1 cellular context compared by ENCODE assay signal in the genomic region with DNA sequence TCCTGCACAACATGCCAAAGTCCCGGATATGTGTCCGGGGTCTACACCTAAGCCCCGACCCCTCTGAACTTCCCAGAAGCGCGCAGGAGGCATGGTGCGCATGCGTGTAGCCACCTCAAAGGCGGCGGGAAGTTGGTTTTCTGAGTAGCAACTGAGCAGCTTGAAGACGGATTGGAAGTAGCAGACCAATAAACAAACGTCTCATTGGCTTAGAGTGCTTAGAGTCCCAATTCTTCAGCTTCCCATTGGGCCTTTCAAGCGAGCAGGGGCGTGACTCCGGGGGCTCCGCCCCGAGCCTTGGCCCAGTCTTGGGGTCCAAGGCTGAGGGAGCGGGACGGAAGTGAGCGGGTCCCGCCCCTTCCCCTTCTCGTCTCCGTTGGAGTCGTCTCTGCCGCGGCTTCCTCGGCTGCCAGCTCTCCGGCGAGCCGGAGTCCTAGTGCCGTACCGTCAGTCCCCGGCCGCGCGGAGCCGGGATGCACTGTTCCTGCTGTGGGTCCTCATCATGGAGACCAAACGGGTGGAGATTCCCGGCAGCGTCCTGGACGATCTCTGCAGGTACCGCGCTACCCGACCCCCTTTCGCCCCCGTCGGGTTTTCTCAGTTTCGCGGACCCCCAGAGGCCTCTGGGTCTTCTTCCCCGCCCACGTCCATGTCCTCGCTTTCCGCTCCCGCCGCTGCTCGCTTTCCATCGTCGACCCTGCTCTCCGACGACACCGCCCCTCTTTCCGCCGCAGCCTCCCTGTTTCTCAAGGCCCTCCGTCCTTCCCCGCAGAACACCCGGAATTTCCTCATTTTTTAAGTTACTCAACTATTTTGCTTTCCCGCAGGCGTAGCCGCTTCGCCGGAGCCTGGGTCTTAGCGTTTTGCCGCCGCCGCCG.
TF ChIP-seq lines count a peak whose summit lies in the region.

A gene (plus strand): TSS at position 367 of the 878 bp plus-strand sequence. CDS start 136 bp downstream, at position 503.

TF ChIP-seq in WTC11, 78 proteins besides CTCF, POLR2A, EP300 and RAD21 (continued from another document):
- TF ChIP-seq, protein P1, sequence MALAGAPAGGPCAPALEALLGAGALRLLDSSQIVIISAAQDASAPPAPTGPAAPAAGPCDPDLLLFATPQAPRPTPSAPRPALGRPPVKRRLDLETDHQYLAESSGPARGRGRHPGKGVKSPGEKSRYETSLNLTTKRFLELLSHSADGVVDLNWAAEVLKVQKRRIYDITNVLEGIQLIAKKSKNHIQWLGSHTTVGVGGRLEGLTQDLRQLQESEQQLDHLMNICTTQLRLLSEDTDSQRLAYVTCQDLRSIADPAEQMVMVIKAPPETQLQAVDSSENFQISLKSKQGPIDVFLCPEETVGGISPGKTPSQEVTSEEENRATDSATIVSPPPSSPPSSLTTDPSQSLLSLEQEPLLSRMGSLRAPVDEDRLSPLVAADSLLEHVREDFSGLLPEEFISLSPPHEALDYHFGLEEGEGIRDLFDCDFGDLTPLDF (CRISPR knock-in tag; IDR thresholded peaks at IDR 0.05) = peak; percentile 84; the same call in 1 of the 2 replicates
- TF ChIP-seq, protein P2, sequence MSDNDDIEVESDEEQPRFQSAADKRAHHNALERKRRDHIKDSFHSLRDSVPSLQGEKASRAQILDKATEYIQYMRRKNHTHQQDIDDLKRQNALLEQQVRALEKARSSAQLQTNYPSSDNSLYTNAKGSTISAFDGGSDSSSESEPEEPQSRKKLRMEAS (CRISPR knock-in tag; IDR thresholded peaks at IDR 0.05) = peak; percentile 86
- TF ChIP-seq KAT7 (CRISPR knock-in tag; IDR thresholded peaks at IDR 0.05; ENCODE audit: borderline replicate concordance) (no peak), NR2C2 (CRISPR knock-in tag; IDR thresholded peaks at IDR 0.05) (0 out of 2 replicates have a peak, but pooled peaks have one; percentile 8), FOXK1 (CRISPR knock-in tag; IDR thresholded peaks at IDR 0.05) (peak; percentile 90), SP1 (CRISPR knock-in tag; conservative IDR thresholded peaks at IDR 0.05) (peak; percentile 86), MYBL2 (CRISPR knock-in tag; IDR thresholded peaks at IDR 0.05) (peak; percentile 75), CBFB (CRISPR knock-in tag; IDR thresholded peaks at IDR 0.05; ENCODE audit: low read depth) (no peak), ATF1 (CRISPR knock-in tag; IDR thresholded peaks at IDR 0.05) (0 out of 2 replicates have a peak, but pooled peaks have one; percentile 25), TCF7 (CRISPR knock-in tag; IDR thresholded peaks at IDR 0.05; ENCODE audit: low read depth) (no peak), ZNF263 (CRISPR knock-in tag; IDR thresholded peaks at IDR 0.05; ENCODE audit: low read depth) (no peak), ESRRA (CRISPR knock-in tag; IDR thresholded peaks at IDR 0.05; ENCODE audit: borderline replicate concordance) (no peak), NFYB (CRISPR knock-in tag; conservative IDR thresholded peaks at IDR 0.05; ENCODE audit: low read depth) (peak; percentile 84), FOXP1 (CRISPR knock-in tag; IDR thresholded peaks at IDR 0.05; ENCODE audit: borderline replicate concordance) (peak; percentile 12; the same call in 1 of the 2 replicates), SMAD4 (CRISPR knock-in tag; IDR thresholded peaks at IDR 0.05) (no peak), JAZF1 (CRISPR knock-in tag; IDR thresholded peaks at IDR 0.05) (no peak), SMAD3 (CRISPR knock-in tag; IDR thresholded peaks at IDR 0.05; ENCODE audit: borderline replicate concordance) (0 out of 2 replicates have a peak, but pooled peaks have one; percentile 13), ELF4 (CRISPR knock-in tag; IDR thresholded peaks at IDR 0.05; ENCODE audit: low read depth) (no peak), ZNF671 (CRISPR knock-in tag; IDR thresholded peaks at IDR 0.05) (no peak), ZNF232 (CRISPR knock-in tag; IDR thresholded peaks at IDR 0.05) (peak; percentile 85), ZNF416 (CRISPR knock-in tag; IDR thresholded peaks at IDR 0.05) (0 out of 2 replicates have a peak, but pooled peaks have one; percentile 19), EMX1 (CRISPR knock-in tag; IDR thresholded peaks at IDR 0.05) (no peak), FOXJ3 (CRISPR knock-in tag; IDR thresholded peaks at IDR 0.05; ENCODE audit: borderline replicate concordance) (no peak), MXD4 (CRISPR knock-in tag; IDR thresholded peaks at IDR 0.05; ENCODE audit: borderline replicate concordance) (no peak), ZNF219 (CRISPR knock-in tag; IDR thresholded peaks at IDR 0.05; ENCODE audit: borderline replicate concordance) (no peak)
- TF ChIP-seq, protein P3, sequence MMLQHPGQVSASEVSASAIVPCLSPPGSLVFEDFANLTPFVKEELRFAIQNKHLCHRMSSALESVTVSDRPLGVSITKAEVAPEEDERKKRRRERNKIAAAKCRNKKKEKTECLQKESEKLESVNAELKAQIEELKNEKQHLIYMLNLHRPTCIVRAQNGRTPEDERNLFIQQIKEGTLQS (CRISPR knock-in tag; conservative IDR thresholded peaks at IDR 0.05) = no peak
- TF ChIP-seq, protein P4, sequence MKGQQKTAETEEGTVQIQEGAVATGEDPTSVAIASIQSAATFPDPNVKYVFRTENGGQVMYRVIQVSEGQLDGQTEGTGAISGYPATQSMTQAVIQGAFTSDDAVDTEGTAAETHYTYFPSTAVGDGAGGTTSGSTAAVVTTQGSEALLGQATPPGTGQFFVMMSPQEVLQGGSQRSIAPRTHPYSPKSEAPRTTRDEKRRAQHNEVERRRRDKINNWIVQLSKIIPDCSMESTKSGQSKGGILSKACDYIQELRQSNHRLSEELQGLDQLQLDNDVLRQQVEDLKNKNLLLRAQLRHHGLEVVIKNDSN (CRISPR knock-in tag; IDR thresholded peaks at IDR 0.05) = no peak
- TF ChIP-seq, protein P5, sequence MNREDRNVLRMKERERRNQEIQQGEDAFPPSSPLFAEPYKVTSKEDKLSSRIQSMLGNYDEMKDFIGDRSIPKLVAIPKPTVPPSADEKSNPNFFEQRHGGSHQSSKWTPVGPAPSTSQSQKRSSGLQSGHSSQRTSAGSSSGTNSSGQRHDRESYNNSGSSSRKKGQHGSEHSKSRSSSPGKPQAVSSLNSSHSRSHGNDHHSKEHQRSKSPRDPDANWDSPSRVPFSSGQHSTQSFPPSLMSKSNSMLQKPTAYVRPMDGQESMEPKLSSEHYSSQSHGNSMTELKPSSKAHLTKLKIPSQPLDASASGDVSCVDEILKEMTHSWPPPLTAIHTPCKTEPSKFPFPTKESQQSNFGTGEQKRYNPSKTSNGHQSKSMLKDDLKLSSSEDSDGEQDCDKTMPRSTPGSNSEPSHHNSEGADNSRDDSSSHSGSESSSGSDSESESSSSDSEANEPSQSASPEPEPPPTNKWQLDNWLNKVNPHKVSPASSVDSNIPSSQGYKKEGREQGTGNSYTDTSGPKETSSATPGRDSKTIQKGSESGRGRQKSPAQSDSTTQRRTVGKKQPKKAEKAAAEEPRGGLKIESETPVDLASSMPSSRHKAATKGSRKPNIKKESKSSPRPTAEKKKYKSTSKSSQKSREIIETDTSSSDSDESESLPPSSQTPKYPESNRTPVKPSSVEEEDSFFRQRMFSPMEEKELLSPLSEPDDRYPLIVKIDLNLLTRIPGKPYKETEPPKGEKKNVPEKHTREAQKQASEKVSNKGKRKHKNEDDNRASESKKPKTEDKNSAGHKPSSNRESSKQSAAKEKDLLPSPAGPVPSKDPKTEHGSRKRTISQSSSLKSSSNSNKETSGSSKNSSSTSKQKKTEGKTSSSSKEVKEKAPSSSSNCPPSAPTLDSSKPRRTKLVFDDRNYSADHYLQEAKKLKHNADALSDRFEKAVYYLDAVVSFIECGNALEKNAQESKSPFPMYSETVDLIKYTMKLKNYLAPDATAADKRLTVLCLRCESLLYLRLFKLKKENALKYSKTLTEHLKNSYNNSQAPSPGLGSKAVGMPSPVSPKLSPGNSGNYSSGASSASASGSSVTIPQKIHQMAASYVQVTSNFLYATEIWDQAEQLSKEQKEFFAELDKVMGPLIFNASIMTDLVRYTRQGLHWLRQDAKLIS (CRISPR knock-in tag; IDR thresholded peaks at IDR 0.05; ENCODE audit: borderline replicate concordance) = no peak
- TF ChIP-seq, protein P6, sequence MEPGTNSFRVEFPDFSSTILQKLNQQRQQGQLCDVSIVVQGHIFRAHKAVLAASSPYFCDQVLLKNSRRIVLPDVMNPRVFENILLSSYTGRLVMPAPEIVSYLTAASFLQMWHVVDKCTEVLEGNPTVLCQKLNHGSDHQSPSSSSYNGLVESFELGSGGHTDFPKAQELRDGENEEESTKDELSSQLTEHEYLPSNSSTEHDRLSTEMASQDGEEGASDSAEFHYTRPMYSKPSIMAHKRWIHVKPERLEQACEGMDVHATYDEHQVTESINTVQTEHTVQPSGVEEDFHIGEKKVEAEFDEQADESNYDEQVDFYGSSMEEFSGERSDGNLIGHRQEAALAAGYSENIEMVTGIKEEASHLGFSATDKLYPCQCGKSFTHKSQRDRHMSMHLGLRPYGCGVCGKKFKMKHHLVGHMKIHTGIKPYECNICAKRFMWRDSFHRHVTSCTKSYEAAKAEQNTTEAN (CRISPR knock-in tag; IDR thresholded peaks at IDR 0.05) = no peak
- TF ChIP-seq, protein P7, sequence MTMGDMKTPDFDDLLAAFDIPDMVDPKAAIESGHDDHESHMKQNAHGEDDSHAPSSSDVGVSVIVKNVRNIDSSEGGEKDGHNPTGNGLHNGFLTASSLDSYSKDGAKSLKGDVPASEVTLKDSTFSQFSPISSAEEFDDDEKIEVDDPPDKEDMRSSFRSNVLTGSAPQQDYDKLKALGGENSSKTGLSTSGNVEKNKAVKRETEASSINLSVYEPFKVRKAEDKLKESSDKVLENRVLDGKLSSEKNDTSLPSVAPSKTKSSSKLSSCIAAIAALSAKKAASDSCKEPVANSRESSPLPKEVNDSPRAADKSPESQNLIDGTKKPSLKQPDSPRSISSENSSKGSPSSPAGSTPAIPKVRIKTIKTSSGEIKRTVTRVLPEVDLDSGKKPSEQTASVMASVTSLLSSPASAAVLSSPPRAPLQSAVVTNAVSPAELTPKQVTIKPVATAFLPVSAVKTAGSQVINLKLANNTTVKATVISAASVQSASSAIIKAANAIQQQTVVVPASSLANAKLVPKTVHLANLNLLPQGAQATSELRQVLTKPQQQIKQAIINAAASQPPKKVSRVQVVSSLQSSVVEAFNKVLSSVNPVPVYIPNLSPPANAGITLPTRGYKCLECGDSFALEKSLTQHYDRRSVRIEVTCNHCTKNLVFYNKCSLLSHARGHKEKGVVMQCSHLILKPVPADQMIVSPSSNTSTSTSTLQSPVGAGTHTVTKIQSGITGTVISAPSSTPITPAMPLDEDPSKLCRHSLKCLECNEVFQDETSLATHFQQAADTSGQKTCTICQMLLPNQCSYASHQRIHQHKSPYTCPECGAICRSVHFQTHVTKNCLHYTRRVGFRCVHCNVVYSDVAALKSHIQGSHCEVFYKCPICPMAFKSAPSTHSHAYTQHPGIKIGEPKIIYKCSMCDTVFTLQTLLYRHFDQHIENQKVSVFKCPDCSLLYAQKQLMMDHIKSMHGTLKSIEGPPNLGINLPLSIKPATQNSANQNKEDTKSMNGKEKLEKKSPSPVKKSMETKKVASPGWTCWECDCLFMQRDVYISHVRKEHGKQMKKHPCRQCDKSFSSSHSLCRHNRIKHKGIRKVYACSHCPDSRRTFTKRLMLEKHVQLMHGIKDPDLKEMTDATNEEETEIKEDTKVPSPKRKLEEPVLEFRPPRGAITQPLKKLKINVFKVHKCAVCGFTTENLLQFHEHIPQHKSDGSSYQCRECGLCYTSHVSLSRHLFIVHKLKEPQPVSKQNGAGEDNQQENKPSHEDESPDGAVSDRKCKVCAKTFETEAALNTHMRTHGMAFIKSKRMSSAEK (CRISPR knock-in tag; IDR thresholded peaks at IDR 0.05; ENCODE audit: borderline replicate concordance) = no peak; the same call in 1 of the 2 replicates
- TF ChIP-seq, protein P8, sequence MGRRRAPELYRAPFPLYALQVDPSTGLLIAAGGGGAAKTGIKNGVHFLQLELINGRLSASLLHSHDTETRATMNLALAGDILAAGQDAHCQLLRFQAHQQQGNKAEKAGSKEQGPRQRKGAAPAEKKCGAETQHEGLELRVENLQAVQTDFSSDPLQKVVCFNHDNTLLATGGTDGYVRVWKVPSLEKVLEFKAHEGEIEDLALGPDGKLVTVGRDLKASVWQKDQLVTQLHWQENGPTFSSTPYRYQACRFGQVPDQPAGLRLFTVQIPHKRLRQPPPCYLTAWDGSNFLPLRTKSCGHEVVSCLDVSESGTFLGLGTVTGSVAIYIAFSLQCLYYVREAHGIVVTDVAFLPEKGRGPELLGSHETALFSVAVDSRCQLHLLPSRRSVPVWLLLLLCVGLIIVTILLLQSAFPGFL (CRISPR knock-in tag; IDR thresholded peaks at IDR 0.05; ENCODE audit: borderline replicate concordance) = no peak
- TF ChIP-seq, protein P9, sequence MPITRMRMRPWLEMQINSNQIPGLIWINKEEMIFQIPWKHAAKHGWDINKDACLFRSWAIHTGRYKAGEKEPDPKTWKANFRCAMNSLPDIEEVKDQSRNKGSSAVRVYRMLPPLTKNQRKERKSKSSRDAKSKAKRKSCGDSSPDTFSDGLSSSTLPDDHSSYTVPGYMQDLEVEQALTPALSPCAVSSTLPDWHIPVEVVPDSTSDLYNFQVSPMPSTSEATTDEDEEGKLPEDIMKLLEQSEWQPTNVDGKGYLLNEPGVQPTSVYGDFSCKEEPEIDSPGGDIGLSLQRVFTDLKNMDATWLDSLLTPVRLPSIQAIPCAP (CRISPR knock-in tag; IDR thresholded peaks at IDR 0.05) = no peak
- TF ChIP-seq, protein P10, sequence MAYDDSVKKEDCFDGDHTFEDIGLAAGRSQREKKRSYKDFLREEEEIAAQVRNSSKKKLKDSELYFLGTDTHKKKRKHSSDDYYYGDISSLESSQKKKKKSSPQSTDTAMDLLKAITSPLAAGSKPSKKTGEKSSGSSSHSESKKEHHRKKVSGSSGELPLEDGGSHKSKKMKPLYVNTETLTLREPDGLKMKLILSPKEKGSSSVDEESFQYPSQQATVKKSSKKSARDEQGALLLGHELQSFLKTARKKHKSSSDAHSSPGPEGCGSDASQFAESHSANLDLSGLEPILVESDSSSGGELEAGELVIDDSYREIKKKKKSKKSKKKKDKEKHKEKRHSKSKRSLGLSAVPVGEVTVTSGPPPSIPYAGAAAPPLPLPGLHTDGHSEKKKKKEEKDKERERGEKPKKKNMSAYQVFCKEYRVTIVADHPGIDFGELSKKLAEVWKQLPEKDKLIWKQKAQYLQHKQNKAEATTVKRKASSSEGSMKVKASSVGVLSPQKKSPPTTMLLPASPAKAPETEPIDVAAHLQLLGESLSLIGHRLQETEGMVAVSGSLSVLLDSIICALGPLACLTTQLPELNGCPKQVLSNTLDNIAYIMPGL (CRISPR knock-in tag; IDR thresholded peaks at IDR 0.05) = peak; percentile 72
- TF ChIP-seq, protein P11, sequence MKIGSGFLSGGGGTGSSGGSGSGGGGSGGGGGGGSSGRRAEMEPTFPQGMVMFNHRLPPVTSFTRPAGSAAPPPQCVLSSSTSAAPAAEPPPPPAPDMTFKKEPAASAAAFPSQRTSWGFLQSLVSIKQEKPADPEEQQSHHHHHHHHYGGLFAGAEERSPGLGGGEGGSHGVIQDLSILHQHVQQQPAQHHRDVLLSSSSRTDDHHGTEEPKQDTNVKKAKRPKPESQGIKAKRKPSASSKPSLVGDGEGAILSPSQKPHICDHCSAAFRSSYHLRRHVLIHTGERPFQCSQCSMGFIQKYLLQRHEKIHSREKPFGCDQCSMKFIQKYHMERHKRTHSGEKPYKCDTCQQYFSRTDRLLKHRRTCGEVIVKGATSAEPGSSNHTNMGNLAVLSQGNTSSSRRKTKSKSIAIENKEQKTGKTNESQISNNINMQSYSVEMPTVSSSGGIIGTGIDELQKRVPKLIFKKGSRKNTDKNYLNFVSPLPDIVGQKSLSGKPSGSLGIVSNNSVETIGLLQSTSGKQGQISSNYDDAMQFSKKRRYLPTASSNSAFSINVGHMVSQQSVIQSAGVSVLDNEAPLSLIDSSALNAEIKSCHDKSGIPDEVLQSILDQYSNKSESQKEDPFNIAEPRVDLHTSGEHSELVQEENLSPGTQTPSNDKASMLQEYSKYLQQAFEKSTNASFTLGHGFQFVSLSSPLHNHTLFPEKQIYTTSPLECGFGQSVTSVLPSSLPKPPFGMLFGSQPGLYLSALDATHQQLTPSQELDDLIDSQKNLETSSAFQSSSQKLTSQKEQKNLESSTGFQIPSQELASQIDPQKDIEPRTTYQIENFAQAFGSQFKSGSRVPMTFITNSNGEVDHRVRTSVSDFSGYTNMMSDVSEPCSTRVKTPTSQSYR (CRISPR knock-in tag; IDR thresholded peaks at IDR 0.05) = peak; percentile 44; the same call in 1 of the 2 replicates
